ENCODE assay signal across 8 cellular contexts in genomic region chr20:5569021-5569420, GRCh38. TPM values are rescaled to one million over a fixed set of nuclear protein-coding genes. Genes with fewer than 3 reads are reported as not detected.
DNase-seq lines count a peak whose midpoint lies in the region; ATAC-seq and TF ChIP-seq lines count a peak whose summit lies in the region.

No MANE protein-coding gene starts in this region.

- H3K27me3 ChIP-seq in fibroblast of lung (ENCODE audit: control insufficient read depth, insufficient read depth, low read length) (no peaks in the 10 kb centered on the region), osteoblast (ENCODE audit: insufficient read depth, low read length) (no peaks in the 10 kb centered on the region)

- POLR2A ChIA-PET in activated CD4-positive, alpha-beta memory T cell treated with anti-CD3 and anti-CD28 coated beads, Interleukin-2, amount 10 ng/mL, durations not matched to agents 7 days and 5 days (lab: Charles Lee) = interaction anchor here (1.3 to 1.4 kb wide), 2 partner anchors 23 to 382 kb away, joined by 3 to 4 read pairs; partner anchors contain the start of gene MCM8

- H3K27ac ChIP-seq in fibroblast of lung (ENCODE audit: insufficient read depth, low read length) (no peak overlapping the region), osteoblast (ENCODE audit: low read depth, low read length) (no peak overlapping the region)

- no peak overlapping the region for H3K4me3 ChIP-seq in fibroblast of lung (replicated peaks in 1 of 4; ENCODE audit: control extremely low read depth in 1 of 4, insufficient read depth in 1 of 4, low read depth in 3 of 4, low read length in 4 of 4)
- H3K4me3 ChIP-seq in osteoblast (ENCODE audit: insufficient read depth, low read length) = no peak overlapping the region

- DNase-seq in D341Med (ENCODE audit: low spot score) = peak; percentile 54
- DNase-seq in HFFc6 = peak; percentile 31
- DNase-seq in NCI-H524 (lab: John Stamatoyannopoulos, UW) = peak; percentile 62 to 83
- peak; percentile 40 for DNase-seq in activated CD4-positive, alpha-beta memory T cell treated with anti-CD3 and anti-CD28 coated beads, Interleukin-2, amount 10 ng/mL, durations not matched to agents 7 days and 5 days
- peak; percentile 18 to 69 for DNase-seq in fibroblast of lung (ENCODE audit: low read depth in 2 of 2)
- peak; percentile 43 for DNase-seq in osteoblast (ENCODE audit: insufficient read length, low spot score, missing footprints)

- H3K4me1 Mint-ChIP-seq in HFFc6 (ENCODE audit: low read depth) = no peaks in the 10 kb centered on the region
- peaks cover 32% of the 10 kb centered on the region for H3K4me1 Mint-ChIP-seq in activated CD4-positive, alpha-beta memory T cell treated with anti-CD3 and anti-CD28 coated beads, Interleukin-2, amount 10 ng/mL, durations not matched to agents 7 days and 5 days

- TF ChIP-seq CTCF in HFFc6 (IDR thresholded peaks at IDR 0.05) (peak; percentile 77), fibroblast of lung (conservative IDR thresholded peaks at IDR 0.05 in 1 of 2, IDR thresholded peaks at IDR 0.05 in 1 of 2; ENCODE audit: low read depth in 1 of 2, low read length in 2 of 2) (peak; percentile 22 to 50), osteoblast (IDR thresholded peaks at IDR 0.05; ENCODE audit: extremely low read depth, low read depth, low read length) (peak; percentile 51)

- H3K36me3 ChIP-seq in fibroblast of lung (ENCODE audit: control insufficient read depth, insufficient read depth, low read length) = peaks cover 7% of the 10 kb centered on the region
- H3K36me3 ChIP-seq in osteoblast (ENCODE audit: insufficient read depth, low read length) = peaks cover 79% of the 10 kb centered on the region

- CTCF ChIA-PET in activated CD4-positive, alpha-beta memory T cell treated with anti-CD3 and anti-CD28 coated beads, Interleukin-2, amount 10 ng/mL, durations not matched to agents 7 days and 5 days (lab: Charles Lee) = interaction anchor here (0.7 to 6.4 kb wide), 18 partner anchors 9 to 434 kb away, joined by 3 to 58 read pairs (median 4); no protein-coding TSS in a partner anchor

- no peaks in the 10 kb centered on the region for H3K9me3 ChIP-seq in fibroblast of lung (ENCODE audit: control insufficient read depth, insufficient read depth, low read depth, low read length)
- no peaks in the 10 kb centered on the region for H3K9me3 ChIP-seq in osteoblast (ENCODE audit: low read depth, low read length)

- H3K36me3 Mint-ChIP-seq in HFFc6 (ENCODE audit: low read depth) = peaks cover 5% of the 10 kb centered on the region; the same call in 1 of the 2 replicates
- peaks cover 49% of the 10 kb centered on the region for H3K36me3 Mint-ChIP-seq in activated CD4-positive, alpha-beta memory T cell treated with anti-CD3 and anti-CD28 coated beads, Interleukin-2, amount 10 ng/mL, durations not matched to agents 7 days and 5 days (ENCODE audit: low read depth)

- no peaks in the 10 kb centered on the region for H4K20me1 ChIP-seq in fibroblast of lung (ENCODE audit: control insufficient read depth, extremely low read depth, insufficient read depth, low read length)
- peaks cover 2% of the 10 kb centered on the region for H4K20me1 ChIP-seq in osteoblast (ENCODE audit: insufficient read depth, low read length)

- ATAC-seq in HG02852 (IDR thresholded peaks at IDR 0.05; ENCODE audit: unreplicated experiment) = no peak
- no peak for ATAC-seq in GM21360 (IDR thresholded peaks at IDR 0.05; ENCODE audit: unreplicated experiment)

- no peaks in the 10 kb centered on the region for H3K4me1 ChIP-seq in fibroblast of lung (ENCODE audit: control insufficient read depth, extremely low read depth, insufficient read depth, low read length)
- H3K4me1 ChIP-seq in osteoblast (ENCODE audit: insufficient read depth, low read length) = no peaks in the 10 kb centered on the region

- H3K79me2 ChIP-seq in fibroblast of lung (ENCODE audit: control insufficient read depth, insufficient read depth, low read length) (no peaks in the 10 kb centered on the region), osteoblast (ENCODE audit: insufficient read depth, low read length) (no peaks in the 10 kb centered on the region)

- H3K4me2 ChIP-seq in fibroblast of lung (ENCODE audit: extremely low read depth, insufficient read depth, low read length) = no peak overlapping the region
- no peak overlapping the region for H3K4me2 ChIP-seq in osteoblast (ENCODE audit: insufficient read depth, low read length)

- H3K9ac ChIP-seq in fibroblast of lung (ENCODE audit: insufficient read depth, low read length) = no peak overlapping the region

- H2AFZ ChIP-seq in fibroblast of lung (ENCODE audit: low read length) = no peak overlapping the region
- H2AFZ ChIP-seq in osteoblast (ENCODE audit: low read length) = no peak overlapping the region

- no peaks in the 10 kb centered on the region; the same call in 1 of the 2 replicates for H3K27me3 Mint-ChIP-seq in HFFc6 (ENCODE audit: insufficient read depth)
- H3K27me3 Mint-ChIP-seq in activated CD4-positive, alpha-beta memory T cell treated with anti-CD3 and anti-CD28 coated beads, Interleukin-2, amount 10 ng/mL, durations not matched to agents 7 days and 5 days = no peaks in the 10 kb centered on the region

- H3K4me3 Mint-ChIP-seq in HFFc6 = no peak overlapping the region
- H3K4me3 Mint-ChIP-seq in activated CD4-positive, alpha-beta memory T cell treated with anti-CD3 and anti-CD28 coated beads, Interleukin-2, amount 10 ng/mL, durations not matched to agents 7 days and 5 days = no peak overlapping the region

- no peaks in the 10 kb centered on the region for H3K9me3 Mint-ChIP-seq in HFFc6
- H3K9me3 Mint-ChIP-seq in activated CD4-positive, alpha-beta memory T cell treated with anti-CD3 and anti-CD28 coated beads, Interleukin-2, amount 10 ng/mL, durations not matched to agents 7 days and 5 days = no peaks in the 10 kb centered on the region

- H3K27ac Mint-ChIP-seq in HFFc6 = no peak overlapping the region
- peak overlapping the region; percentile 52 for H3K27ac Mint-ChIP-seq in activated CD4-positive, alpha-beta memory T cell treated with anti-CD3 and anti-CD28 coated beads, Interleukin-2, amount 10 ng/mL, durations not matched to agents 7 days and 5 days

RNA-seq across cellular contexts. Expression of gene GPCPD1, which starts 41.8 kb away (rescaled TPM):
- total RNA-seq in HFFc6 (2021; fragmentation: NEBNext Ultra II Directional; extraction: Animal tissue kit (Norgen Biotek cat#: 25700)) = 10 to 100 TPM; 15.1 to 18.5 (median 16.4) TPM
- total RNA-seq in activated CD4-positive, alpha-beta memory T cell treated with anti-CD3 and anti-CD28 coated beads, Interleukin-2, amount 10 ng/mL, durations not matched to agents 7 days and 5 days = 10 to 100 TPM; 29.4 to 32.1 TPM
- total RNA-seq in fibroblast of lung (12.6 and 31.0 TPM in 2 replicates), osteoblast (22.4 and 23.9 TPM in 2 replicates)
- polyA plus RNA-seq in fibroblast of lung = 8.4 and 10.9 TPM in 2 replicates
- polyA plus RNA-seq in fibroblast of lung (2012) = 6.5 and 7.8 TPM in 2 replicates
- polyA minus RNA-seq in fibroblast of lung (ENCODE audit: low replicate concordance) = 2.4 and 4.1 TPM in 2 replicates
